ENCODE assay signal across 19 cellular contexts in genomic region chr22:43173566-43173965, GRCh38. TPM values are rescaled to one million over a fixed set of nuclear protein-coding genes. Genes with fewer than 3 reads are reported as not detected.
"Had no signal": no experiment of that assay in that cellular context is flagged by ENCODE, and none has a peak within 500 bp of the region (broad histone marks: within the 10 kb centered on the region; RNA-seq: fewer than 3 reads in every experiment).

No MANE protein-coding gene starts in this region.

- H3K9me3 ChIP-seq: esophagus muscularis mucosa, neutrophil, sigmoid colon, testis, tibial artery had no signal

- H3K27me3 ChIP-seq: esophagus muscularis mucosa, neutrophil, sigmoid colon, testis, tibial artery had no signal

- ATAC-seq: left lobe of liver; natural killer cell; stimulated activated memory B cell treated with anti-CD40 and anti-IgM and Interleukin-4, amounts not matched to agents 10 μg/mL and 1 μg/mL and 100 μg/mL, for 72 hours; stimulated activated naive CD8-positive, alpha-beta T cell treated with anti-CD3 and anti-CD28 coated beads, Interleukin-15, Interleukin-2, amounts not matched to agents 100 U/mL and 50 U/mL, for 24 hours had no signal

- H3K4me3 ChIP-seq: coronary artery, esophagus muscularis mucosa, sigmoid colon, testis, tibial artery had no signal

- H3K4me1 ChIP-seq: esophagus muscularis mucosa, parathyroid adenoma, sigmoid colon, testis had no signal

- DNase-seq: dermis blood vessel endothelial cell; effector memory CD4-positive, alpha-beta T cell; foreskin melanocyte; hypothalamus; mesendoderm; natural killer cell; sigmoid colon; stimulated activated CD4-positive, alpha-beta T cell treated with anti-CD3 and anti-CD28 coated beads, Interleukin-4, amount 100 ng/mL, for 4 hours; stimulated activated naive CD8-positive, alpha-beta T cell treated with anti-CD3 and anti-CD28 coated beads, Interleukin-15, Interleukin-2, amounts not matched to agents 100 U/mL and 50 U/mL, for 24 hours; substantia nigra; testis; tibial artery had no signal

- H3K27ac ChIP-seq: coronary artery, esophagus muscularis mucosa, neutrophil, parathyroid adenoma, sigmoid colon, testis, tibial artery had no signal

RNA-seq across cellular contexts. Expression of gene TSPO, which starts 22.2 kb away (rescaled TPM):
- polyA plus RNA-seq: neural cell had no signal
